21 cellular contexts compared by ENCODE assay signal in genomic region chr2:198059800-198060199, GRCh38.
A peak's percentile ranks its signal among the peaks of the same experiment; 100 is the strongest.
DNase-seq lines count a peak whose midpoint lies in the region; ATAC-seq and TF ChIP-seq lines count a peak whose summit lies in the region.
"Had no signal": no experiment of that assay in that cellular context is flagged by ENCODE, and none has a peak within 500 bp of the region (broad histone marks: within the 10 kb centered on the region; RNA-seq: fewer than 3 reads in every experiment).

No MANE protein-coding gene starts in this region.

- H2AFZ ChIP-seq in GM23338, result peak overlapping the region; percentile 21; the same call in 1 of the 2 replicates
- no peak overlapping the region for H2AFZ ChIP-seq in IMR-90 (replicated peaks; ENCODE audit: low read length, poor library complexity)
- no peak overlapping the region for H2AFZ ChIP-seq in OCI-LY7 (ENCODE audit: low read length)
- H2AFZ ChIP-seq: GM23248 had no signal

- DNase-seq in GM23338 (ENCODE audit: low spot score) (no peak), IMR-90 (no peak), heart left ventricle (peak in 1 of 5 donors; percentile 30), right cardiac atrium (no peak), OCI-LY7 (ENCODE audit: low spot score) (no peak), WTC11 (ENCODE audit: low spot score) (no peak)
- DNase-seq: ACHN; BE2C; C1 segment of cervical spinal cord; CD4-positive, CD25-positive, alpha-beta regulatory T cell; CD8-positive, alpha-beta memory T cell; COR-L47; DMS 273 treated with DMSO at 0.1 percent for 48 hours; DMS53; DND-41; EL; GM23248; H9 had no signal

- no peaks in the 10 kb centered on the region for H3K36me3 ChIP-seq in GM23338 (ENCODE audit: insufficient read depth)
- H3K36me3 ChIP-seq in IMR-90 (ENCODE audit: control insufficient read depth, insufficient read depth, low read length), result no peaks in the 10 kb centered on the region
- no peaks in the 10 kb centered on the region for H3K36me3 ChIP-seq in heart left ventricle
- H3K36me3 ChIP-seq in OCI-LY7 (ENCODE audit: insufficient read depth, low read length), result no peaks in the 10 kb centered on the region
- H3K36me3 ChIP-seq: BE2C had no signal

- intact Hi-C loops in IMR-90 (cut with micrococcal nuclease), result no loop called here
- intact Hi-C loops in heart left ventricle (cut with DNase I), result loop anchor here in 6 of 10 donors (5.0 to 10.0 kb wide), 4 partner anchors 53 to 257 kb away; partner anchors contain the start of gene PLCL1 (in 5 of the 6)
- intact Hi-C loops in right cardiac atrium (cut with DNase I), result loop anchor here in 1 of 4 donors (10.0 kb wide), 1 partner anchor 255 kb away; the partner anchor contains the start of gene PLCL1
- intact Hi-C loops in OCI-LY7 (cut with micrococcal nuclease; ENCODE audit: unreplicated experiment), result no loop called here

- BruUV-seq in IMR-90 (replicated peaks; lab: Mats Ljungman, UMichigan), result no TSS peak
- no TSS peak for BruUV-seq in OCI-LY7 (replicated peaks; lab: Mats Ljungman, UMichigan)

- no peak for TF ChIP-seq POLR2A in IMR-90 (IDR thresholded peaks at IDR 0.05; ENCODE audit: low read depth, low read length)
- no peak for TF ChIP-seq POLR2A in heart left ventricle (IDR thresholded peaks at IDR 0.05)

- no peaks in the 10 kb centered on the region for H3K27me3 Mint-ChIP-seq in GM23338 (ENCODE audit: insufficient read depth, low read depth, poor library complexity)
- no peaks in the 10 kb centered on the region for H3K27me3 Mint-ChIP-seq in WTC11 (ENCODE audit: low read depth)
- H3K27me3 Mint-ChIP-seq: CD4-positive, CD25-positive, alpha-beta regulatory T cell; CD8-positive, alpha-beta memory T cell had no signal

- no peaks in the 10 kb centered on the region for H3F3A ChIP-seq in GM23338 (replicated peaks; ENCODE audit: low read depth)

- no peak overlapping the region for H4K91ac ChIP-seq in IMR-90 (ENCODE audit: insufficient read depth, low read depth, low read length)

- no peak overlapping the region for H4K5ac ChIP-seq in IMR-90 (ENCODE audit: low read depth, low read length)

- no peaks in the 10 kb centered on the region for H4K20me1 ChIP-seq in GM23338 (replicated peaks; ENCODE audit: insufficient read depth)
- H4K20me1 ChIP-seq in IMR-90 (ENCODE audit: insufficient read depth, low read length), result no peaks in the 10 kb centered on the region
- no peaks in the 10 kb centered on the region for H4K20me1 ChIP-seq in OCI-LY7 (ENCODE audit: insufficient read depth, low read length)

- H2BK120ac ChIP-seq in IMR-90 (ENCODE audit: low read depth, low read length), result no peak overlapping the region

- POLR2A ChIA-PET in IMR-90 (lab: Charles Lee; ENCODE audit: unreplicated experiment) (no interaction called here), OCI-LY7 (lab: Charles Lee) (no interaction called here), WTC11 (lab: Charles Lee) (no interaction called here)

- ATAC-seq in GM23338 (no peak), IMR-90 (ENCODE audit: low read depth) (no peak), heart left ventricle (peak; percentile 55 to 72 (median 62)), right cardiac atrium (peak; percentile 48 to 62), GM19455 (IDR thresholded peaks at IDR 0.05; ENCODE audit: unreplicated experiment) (no peak), WTC11 (no peak)
- ATAC-seq: GM12878 had no signal

- TF ChIP-seq CTCF in GM23338 (conservative IDR thresholded peaks at IDR 0.05; ENCODE audit: low read depth in 2 of 2) (no peak), IMR-90 (conservative IDR thresholded peaks at IDR 0.05; ENCODE audit: low read depth, low read length) (no peak), heart left ventricle (IDR thresholded peaks at IDR 0.05) (no peak), OCI-LY7 (conservative IDR thresholded peaks at IDR 0.05; ENCODE audit: low read length) (no peak), WTC11 (IDR thresholded peaks at IDR 0.05) (no peak)

- peaks cover 2% of the 10 kb centered on the region; the same call in 1 of the 3 replicates for H3K4me1 Mint-ChIP-seq in GM23338
- peaks cover 8% of the 10 kb centered on the region; the same call in 1 of the 2 replicates for H3K4me1 Mint-ChIP-seq in WTC11
- H3K4me1 Mint-ChIP-seq: CD8-positive, alpha-beta memory T cell; IgD-negative memory B cell had no signal

- H3K9me2 ChIP-seq in GM23338 (ENCODE audit: insufficient read depth), result no peaks in the 10 kb centered on the region
- H3K9me2 ChIP-seq in OCI-LY7 (ENCODE audit: insufficient read depth, low read length), result no peaks in the 10 kb centered on the region

- WGBS in IMR-90 (ENCODE audit: extremely low coverage in 2 of 2, insufficient read length in 1 of 2), 2 experiments, result 40% methylated on average over 2 of the region's 7 CpGs; no CpG with 5 or more reads in 1 of the 2 experiments
- 41 to 48% (median 42%) methylated on average over 7 of the region's 7 CpGs for WGBS in heart left ventricle, 4 donors
- 50% methylated on average over 7 of the region's 7 CpGs for WGBS in right cardiac atrium

- no peak overlapping the region for H3K4me2 ChIP-seq in GM23338
- H3K4me2 ChIP-seq in IMR-90 (ENCODE audit: low read depth, low read length), result no peak overlapping the region
- H3K4me2 ChIP-seq in OCI-LY7 (ENCODE audit: low read length), result no peak overlapping the region

- H2BK5ac ChIP-seq in IMR-90 (ENCODE audit: low read depth, low read length, poor library complexity, severe bottlenecking), result no peak overlapping the region

- no peak overlapping the region for H3K9ac ChIP-seq in IMR-90 (ENCODE audit: low read depth, low read length)
- H3K9ac ChIP-seq: GM23248 had no signal

- CTCF ChIA-PET in IMR-90 (lab: Yijun Ruan, JAX) (interaction anchor here (0.6 kb wide), 1 partner anchor 21 kb away, joined by 3 read pairs; no protein-coding TSS in a partner anchor), OCI-LY7 (lab: Charles Lee; ENCODE audit: unreplicated experiment) (no interaction called here), WTC11 (lab: Charles Lee) (no interaction called here)

- H3K18ac ChIP-seq in IMR-90 (ENCODE audit: low read depth, low read length), result no peak overlapping the region

- no peak overlapping the region for H3K23ac ChIP-seq in IMR-90 (ENCODE audit: low read depth, low read length)

- H3K27me3 ChIP-seq in GM23338 (ENCODE audit: insufficient read depth) (no peaks in the 10 kb centered on the region), IMR-90 (ENCODE audit: control insufficient read depth, insufficient read depth, low read length) (no peaks in the 10 kb centered on the region), heart left ventricle (no peaks in the 10 kb centered on the region), right cardiac atrium (ENCODE audit: control insufficient read depth, insufficient read depth) (no peaks in the 10 kb centered on the region)
- H3K27me3 ChIP-seq: BE2C had no signal

- no peak overlapping the region for H3K4me3 Mint-ChIP-seq in GM23338
- no peak overlapping the region for H3K4me3 Mint-ChIP-seq in WTC11
- H3K4me3 Mint-ChIP-seq: CD4-positive, CD25-positive, alpha-beta regulatory T cell; CD8-positive, alpha-beta memory T cell; H9; IgD-negative memory B cell had no signal

- in situ Hi-C loops in IMR-90 (cut with MboI; ENCODE audit: low sequenced_read_pairs), result loop anchor here (10.0 kb wide), 1 partner anchor 255 kb away; the partner anchor contains the start of gene PLCL1

- no peaks in the 10 kb centered on the region for H3K9me1 ChIP-seq in IMR-90 (ENCODE audit: insufficient read depth, low read length)

- no peak overlapping the region for H3K56ac ChIP-seq in IMR-90 (ENCODE audit: extremely low read depth, insufficient read depth, low read length)

- H3K27ac ChIP-seq in GM23338 (ENCODE audit: low read depth) (no peak overlapping the region), IMR-90 (ENCODE audit: insufficient read depth, low read length) (no peak overlapping the region), heart left ventricle (peak overlapping the region in 3 of 12 donors; percentile 18 to 37 (median 34)), right cardiac atrium (ENCODE audit: low read length) (no peak overlapping the region), OCI-LY7 (ENCODE audit: low read depth, low read length, poor library complexity, severe bottlenecking) (no peak overlapping the region)
- H3K27ac ChIP-seq: GM23248 had no signal

- TF ChIP-seq RAD21 in IMR-90 (IDR thresholded peaks at IDR 0.05; ENCODE audit: low read length), result no peak

- H3K14ac ChIP-seq in IMR-90 (replicated peaks; ENCODE audit: low read depth, low read length), result no peak overlapping the region

- H3K36me3 Mint-ChIP-seq in GM23338 (ENCODE audit: low read depth) (no peaks in the 10 kb centered on the region), WTC11 (no peaks in the 10 kb centered on the region)
- H3K36me3 Mint-ChIP-seq: CD8-positive, alpha-beta memory T cell; IgD-negative memory B cell had no signal

- H3K79me1 ChIP-seq in IMR-90 (ENCODE audit: low read depth in 1 of 2, low read length in 2 of 2), result no peaks in the 10 kb centered on the region

- dilution Hi-C loops in IMR-90 (cut with HindIII; ENCODE audit: low sequenced_read_pairs, unreplicated experiment), result no loop called here

- no peaks in the 10 kb centered on the region for H3K79me2 ChIP-seq in GM23338 (replicated peaks; ENCODE audit: insufficient read depth)
- no peaks in the 10 kb centered on the region for H3K79me2 ChIP-seq in OCI-LY7 (ENCODE audit: insufficient read depth, low read depth, low read length)

- no peak overlapping the region for H4K8ac ChIP-seq in IMR-90 (ENCODE audit: low read depth in 2 of 2, low read length in 2 of 2)

- H3K9me3 Mint-ChIP-seq in GM23338 (no peaks in the 10 kb centered on the region), WTC11 (no peaks in the 10 kb centered on the region)
- H3K9me3 Mint-ChIP-seq: CD8-positive, alpha-beta memory T cell; H9; IgD-negative memory B cell had no signal

- H3K27ac Mint-ChIP-seq in GM23338 (no peak overlapping the region), WTC11 (no peak overlapping the region)
- H3K27ac Mint-ChIP-seq: CD8-positive, alpha-beta memory T cell; H9; IgD-negative memory B cell had no signal

- H3K4me1 ChIP-seq in GM23338 (ENCODE audit: insufficient read depth) (no peaks in the 10 kb centered on the region), IMR-90 (ENCODE audit: control insufficient read depth, insufficient read depth, low read length) (no peaks in the 10 kb centered on the region), heart left ventricle (peaks cover 0 to 53% (median 9%) of the 10 kb centered on the region in 12 donors), right cardiac atrium (ENCODE audit: control insufficient read depth, insufficient read depth, low read length) (peaks cover 2% of the 10 kb centered on the region), OCI-LY7 (ENCODE audit: insufficient read depth, low read length, poor library complexity, severe bottlenecking) (no peaks in the 10 kb centered on the region)
- H3K4me1 ChIP-seq: BE2C had no signal

- H3K4ac ChIP-seq in IMR-90 (ENCODE audit: low read depth, low read length), result no peak overlapping the region

- H3K4me3 ChIP-seq in GM23338 (no peak overlapping the region), IMR-90 (ENCODE audit: insufficient read depth, low read depth, low read length) (no peak overlapping the region), heart left ventricle (no peak overlapping the region), right cardiac atrium (ENCODE audit: low read length) (no peak overlapping the region), OCI-LY7 (ENCODE audit: low read depth, low read length, poor library complexity, severe bottlenecking) (no peak overlapping the region)
- H3K4me3 ChIP-seq: GM12878, GM23248 had no signal

- H2BK15ac ChIP-seq in IMR-90 (ENCODE audit: low read depth, low read length), result no peak overlapping the region

- H2BK20ac ChIP-seq in IMR-90 (ENCODE audit: low read depth, low read length), result no peak overlapping the region

- H2AK9ac ChIP-seq in IMR-90 (replicated peaks; ENCODE audit: low read depth, low read length, poor library complexity), result peak overlapping the region; percentile 38

- H2AK5ac ChIP-seq in IMR-90 (ENCODE audit: low read depth, low read length), result no peak overlapping the region

- H3K9me3 ChIP-seq in IMR-90 (ENCODE audit: control insufficient read depth, insufficient read depth, low read length), result no peaks in the 10 kb centered on the region
- no peaks in the 10 kb centered on the region for H3K9me3 ChIP-seq in heart left ventricle
- no peaks in the 10 kb centered on the region for H3K9me3 ChIP-seq in right cardiac atrium (ENCODE audit: control insufficient read depth, low read length)
- no peaks in the 10 kb centered on the region for H3K9me3 ChIP-seq in OCI-LY7 (ENCODE audit: low read length)
- H3K9me3 ChIP-seq: BE2C had no signal

Comparison
In these comparisons a context has a peak if more than half of its experiments do, and no peak if none do; other contexts are left out.
1. ATAC-seq: peak in heart left ventricle (4 of 4) and right cardiac atrium (2 of 2); none in GM23338 (single experiment), IMR-90 (single experiment), GM19455 (single experiment) and WTC11 (single experiment).
2. intact Hi-C loops: an anchor here in heart left ventricle (5.0 to 10.0 kb wide); none called in IMR-90 and OCI-LY7.